27 cellular contexts compared by ENCODE assay signal in genomic region chr13:80972857-80973478, GRCh38.
A peak's percentile ranks its signal among the peaks of the same experiment; 100 is the strongest.
DNase-seq lines count a peak whose midpoint lies in the region; ATAC-seq, FAIRE-seq and TF ChIP-seq lines count a peak whose summit lies in the region.
"Had no signal": no experiment of that assay in that cellular context is flagged by ENCODE, and none has a peak within 500 bp of the region (broad histone marks: within the 10 kb centered on the region; RNA-seq: fewer than 3 reads in every experiment).

No MANE protein-coding gene starts in this region.

- no peaks in the 10 kb centered on the region for H3K9me1 ChIP-seq in endothelial cell of umbilical vein (replicated peaks; ENCODE audit: control insufficient read depth, extremely low read depth, insufficient read depth, low read length)

- H3K9me3 ChIP-seq in OCI-LY3 (ENCODE audit: insufficient read depth, low read length) (peaks cover 3% of the 10 kb centered on the region; the same call in 1 of the 2 replicates), endothelial cell of umbilical vein (replicated peaks; ENCODE audit: control insufficient read depth, insufficient read depth, low read length) (no peaks in the 10 kb centered on the region), kidney (ENCODE audit: control insufficient read depth in 1 of 2, low read length in 2 of 2) (no peaks in the 10 kb centered on the region)
- H3K9me3 ChIP-seq: BE2C had no signal

- peak overlapping the region; percentile 44; the same call in 1 of the 2 replicates for H2AFZ ChIP-seq in OCI-LY3 (ENCODE audit: low read depth, low read length)
- H2AFZ ChIP-seq in endothelial cell of umbilical vein (ENCODE audit: low read depth, low read length), result no peak overlapping the region

- H3K9ac ChIP-seq in OCI-LY3 (ENCODE audit: low read length), result no peak overlapping the region
- H3K9ac ChIP-seq in endothelial cell of umbilical vein (replicated peaks; ENCODE audit: extremely low read depth, insufficient read depth, low read length), result no peak overlapping the region
- no peak overlapping the region for H3K9ac ChIP-seq in kidney (ENCODE audit: low read length in 2 of 2)
- H3K9ac ChIP-seq: BLaER1 had no signal

- POLR2A ChIA-PET in endothelial cell of umbilical vein (lab: Charles Lee), result no interaction called here

- H4K20me1 ChIP-seq in OCI-LY3 (ENCODE audit: insufficient read depth, low read length), result no peaks in the 10 kb centered on the region
- no peaks in the 10 kb centered on the region for H4K20me1 ChIP-seq in endothelial cell of umbilical vein (replicated peaks; ENCODE audit: control insufficient read depth, extremely low read depth, insufficient read depth, low read length)
- H4K20me1 ChIP-seq: BLaER1 had no signal

- H3K79me2 ChIP-seq in OCI-LY3 (ENCODE audit: low read length) (no peaks in the 10 kb centered on the region), endothelial cell of umbilical vein (ENCODE audit: control insufficient read depth, insufficient read depth, low read length) (no peaks in the 10 kb centered on the region)

- no peaks in the 10 kb centered on the region for H3K27me3 ChIP-seq in OCI-LY3 (ENCODE audit: low read depth, low read length)
- no peaks in the 10 kb centered on the region for H3K27me3 ChIP-seq in bronchial epithelial cell (ENCODE audit: control insufficient read depth, insufficient read depth, low read length)
- no peaks in the 10 kb centered on the region for H3K27me3 ChIP-seq in endothelial cell of umbilical vein (ENCODE audit: control insufficient read depth in 2 of 2, insufficient read depth in 2 of 2, low read length in 2 of 2)
- H3K27me3 ChIP-seq: BE2C, BLaER1 had no signal

- TF ChIP-seq CTCF in OCI-LY3 (IDR thresholded peaks at IDR 0.05; ENCODE audit: low read depth, low read length), result no peak
- TF ChIP-seq CTCF in bronchial epithelial cell (IDR thresholded peaks at IDR 0.05; ENCODE audit: insufficient read depth, low read length, severe bottlenecking), result no peak
- no peak for TF ChIP-seq CTCF in endothelial cell of umbilical vein (IDR thresholded peaks at IDR 0.05; ENCODE audit: extremely low read depth in 1 of 2, insufficient read depth in 1 of 2, low read depth in 1 of 2, low read length in 2 of 2)
- no peak for TF ChIP-seq CTCF in kidney (IDR thresholded peaks at IDR 0.05; ENCODE audit: borderline replicate concordance, extremely low read depth, insufficient read depth)

- CTCF ChIA-PET in endothelial cell of umbilical vein (lab: Charles Lee), result interaction anchor here (1.3 to 2.4 kb wide), 3 partner anchors 45 to 630 kb away, joined by 3 to 7 read pairs (median 7); no protein-coding TSS in a partner anchor

- BruUV-seq in endothelial cell of umbilical vein (replicated peaks; lab: Mats Ljungman, UMichigan), result TSS peak; percentile 68

- H3K27ac ChIP-seq in OCI-LY3 (ENCODE audit: low read length), result no peak overlapping the region
- peak overlapping the region; percentile 65 for H3K27ac ChIP-seq in endothelial cell of umbilical vein (ENCODE audit: insufficient read depth, low read depth, low read length)
- H3K27ac ChIP-seq in kidney (ENCODE audit: low read depth in 2 of 2, low read length in 2 of 2), result no peak overlapping the region
- H3K27ac ChIP-seq: BLaER1 had no signal

- H3K4me1 ChIP-seq in OCI-LY3 (ENCODE audit: low read length) (no peaks in the 10 kb centered on the region), endothelial cell of umbilical vein (ENCODE audit: control insufficient read depth, extremely low read depth, insufficient read depth, low read length) (peaks cover 12% of the 10 kb centered on the region), kidney (ENCODE audit: control insufficient read depth in 1 of 2, insufficient read depth in 1 of 2, low read depth in 1 of 2, low read length in 2 of 2) (no peaks in the 10 kb centered on the region)
- H3K4me1 ChIP-seq: BE2C had no signal

- dilution Hi-C loops in endothelial cell of umbilical vein (cut with MboI; ENCODE audit: extremely low pct_ligation_motif_present, low sequenced_read_pairs), result no loop called here

- ATAC-seq in HG02884 (IDR thresholded peaks at IDR 0.05; ENCODE audit: unreplicated experiment), result no peak
- ATAC-seq in HG03565 (IDR thresholded peaks at IDR 0.05; ENCODE audit: unreplicated experiment), result no peak
- ATAC-seq: GM12878 had no signal

- H3K36me3 ChIP-seq in OCI-LY3 (replicated peaks; ENCODE audit: low read depth, low read length) (no peaks in the 10 kb centered on the region), bronchial epithelial cell (ENCODE audit: control insufficient read depth, insufficient read depth, low read length) (no peaks in the 10 kb centered on the region), endothelial cell of umbilical vein (ENCODE audit: control insufficient read depth in 2 of 2, extremely low read depth in 1 of 2, insufficient read depth in 2 of 2, low read length in 2 of 2) (no peaks in the 10 kb centered on the region), kidney (ENCODE audit: control insufficient read depth in 1 of 2, insufficient read depth in 2 of 2, low read length in 2 of 2) (no peaks in the 10 kb centered on the region)
- H3K36me3 ChIP-seq: BE2C, BLaER1 had no signal

- DNase-seq in bronchial epithelial cell (ENCODE audit: low read depth) (peak; percentile 23), endothelial cell of umbilical vein (ENCODE audit: low read depth, low spot score) (peak; percentile 62), kidney (no peak)
- DNase-seq in activated CD8-positive, alpha-beta memory T cell treated with anti-CD3 and anti-CD28 coated beads, Interleukin-2, amount 50 U/mL, for 48 hours, result no peak
- DNase-seq: 8988T; ACHN; BE2C; C1 segment of cervical spinal cord; CD4-positive, alpha-beta memory T cell; CD4-positive, CD25-positive, alpha-beta regulatory T cell; CD8-positive, alpha-beta memory T cell; COR-L47; DMS 273 treated with DMSO at 0.1 percent for 48 hours; DMS153; DMS53; DMS79; DND-41; EL; GDM1 had no signal

- intact Hi-C loops in endothelial cell of umbilical vein (cut with micrococcal nuclease) (loop anchor here (1.0 kb wide), 3 partner anchors 11 to 1206 kb away; no protein-coding TSS in a partner anchor), kidney (cut with DNase I) (no loop called here)

- TF ChIP-seq POLR2A in endothelial cell of umbilical vein (IDR thresholded peaks at IDR 0.05; ENCODE audit: low read depth, low read length), result no peak

- no peak overlapping the region for H3K4me3 ChIP-seq in OCI-LY3 (ENCODE audit: low read length)
- H3K4me3 ChIP-seq in bronchial epithelial cell (ENCODE audit: low read depth, low read length), result no peak overlapping the region
- no peak overlapping the region for H3K4me3 ChIP-seq in endothelial cell of umbilical vein (replicated peaks in 1 of 3; ENCODE audit: insufficient read depth in 1 of 3, low read depth in 1 of 3, low read length in 3 of 3)
- H3K4me3 ChIP-seq in kidney (ENCODE audit: low read length in 2 of 2), result no peak overlapping the region
- H3K4me3 ChIP-seq: BLaER1, GM12878 had no signal

- FAIRE-seq in bronchial epithelial cell (lab: Jason Lieb, UNC) (no peak), endothelial cell of umbilical vein (lab: Jason Lieb, UNC) (peak; percentile 68), kidney (lab: Jason Lieb, UNC) (no peak)
- FAIRE-seq: A204.1, GM12878, GM12892, GM19239 had no signal

- H3K4me2 ChIP-seq in OCI-LY3 (ENCODE audit: low read length) (no peak overlapping the region), endothelial cell of umbilical vein (ENCODE audit: insufficient read depth, low read length) (peak overlapping the region; percentile 10)
- H3K4me2 ChIP-seq: BLaER1 had no signal

TF ChIP-seq in endothelial cell of umbilical vein, 7 proteins besides CTCF, POLR2A, EP300 and RAD21:
- no peak for TF ChIP-seq MAX (IDR thresholded peaks at IDR 0.05; ENCODE audit: insufficient read depth, insufficient read length)
- TF ChIP-seq JUN (IDR thresholded peaks at IDR 0.05; ENCODE audit: borderline replicate concordance, insufficient read depth, insufficient read length, low read depth), result peak; percentile 45
- peak; percentile 49 for TF ChIP-seq GATA2 (IDR thresholded peaks at IDR 0.05; ENCODE audit: insufficient read depth, insufficient read length, low read depth, low read length)
- no peak for TF ChIP-seq MYC (IDR thresholded peaks at IDR 0.05; ENCODE audit: low read depth, low read length)
- peak; percentile 76 for TF ChIP-seq FOS (IDR thresholded peaks at IDR 0.05; ENCODE audit: borderline replicate concordance, insufficient read depth, low read length)
- TF ChIP-seq POLR2AphosphoS5 (IDR thresholded peaks at IDR 0.05; ENCODE audit: insufficient read depth, low read depth, low read length), result no peak
- no peak for TF ChIP-seq EZH2 (IDR thresholded peaks at IDR 0.05; ENCODE audit: borderline replicate concordance, low read depth, low read length, severe bottlenecking)

Comparison
In these comparisons a context has a peak if more than half of its experiments do, and no peak if none do; other contexts are left out.
1. DNase-seq: peak in bronchial epithelial cell (single experiment) and endothelial cell of umbilical vein (single experiment); none in activated CD8-positive, alpha-beta memory T cell treated with anti-CD3 and anti-CD28 coated beads, Interleukin-2, amount 50 U/mL, for 48 hours (single experiment) and kidney (single experiment).